In genomic region chrX:30253257-30253656, GRCh38 we compare ENCODE assay signal across 28 cellular contexts. TPM values are rescaled to one million over a fixed set of nuclear protein-coding genes. Genes with fewer than 3 reads are reported as not detected.
DNase-seq lines count a peak whose midpoint lies in the region; ATAC-seq and TF ChIP-seq lines count a peak whose summit lies in the region.
"Had no signal": no experiment of that assay in that cellular context is flagged by ENCODE, and none has a peak within 500 bp of the region (broad histone marks: within the 10 kb centered on the region; RNA-seq: fewer than 3 reads in every experiment).

No MANE protein-coding gene starts in this region.

- H3K27ac Mint-ChIP-seq in CD8-positive, alpha-beta T cell: no peak overlapping the region
- H3K27ac Mint-ChIP-seq in CD14-positive monocyte: no peak overlapping the region
- H3K27ac Mint-ChIP-seq: activated T-helper 1 cell treated with anti-CD3 and anti-CD28 coated beads, Interleukin-12 subunit alpha, Interleukin-12 subunit beta, Interleukin-2, Interleukin-4 antibody, amounts not matched to agents 30 ng/mL and 10 ng/mL and 1 ng/mL, durations not matched to agents 14 hours and 24 hours and 36 hours; stimulated activated naive CD8-positive, alpha-beta T cell treated with anti-CD3 and anti-CD28 coated beads, Interleukin-15, amount 100 ng/mL, for 72 hours; T-helper 17 cell had no signal

- H3K9me3 ChIP-seq in CD8-positive, alpha-beta T cell (ENCODE audit: low read length): no peaks in the 10 kb centered on the region
- H3K9me3 ChIP-seq: left ventricle myocardium inferior, right lobe of liver had no signal

- H3K27ac ChIP-seq in CD8-positive, alpha-beta T cell (ENCODE audit: low read depth, low read length): no peak overlapping the region
- H3K27ac ChIP-seq: GM23248, left ventricle myocardium inferior, right lobe of liver had no signal

- no peaks in the 10 kb centered on the region for H3K4me1 Mint-ChIP-seq in CD8-positive, alpha-beta T cell (ENCODE audit: low read depth)
- H3K4me1 Mint-ChIP-seq in CD14-positive monocyte: no peaks in the 10 kb centered on the region
- H3K4me1 Mint-ChIP-seq: stimulated activated naive CD8-positive, alpha-beta T cell treated with anti-CD3 and anti-CD28 coated beads, Interleukin-15, amount 100 ng/mL, for 72 hours; T-helper 17 cell had no signal

- no peak overlapping the region for H3K4me3 Mint-ChIP-seq in CD8-positive, alpha-beta T cell
- H3K4me3 Mint-ChIP-seq in CD14-positive monocyte: no peak overlapping the region
- H3K4me3 Mint-ChIP-seq: activated T-helper 1 cell treated with anti-CD3 and anti-CD28 coated beads, Interleukin-12 subunit alpha, Interleukin-12 subunit beta, Interleukin-2, Interleukin-4 antibody, amounts not matched to agents 30 ng/mL and 10 ng/mL and 1 ng/mL, durations not matched to agents 14 hours and 24 hours and 36 hours; stimulated activated naive CD8-positive, alpha-beta T cell treated with anti-CD3 and anti-CD28 coated beads, Interleukin-15, amount 100 ng/mL, for 72 hours; T-helper 17 cell had no signal

- ATAC-seq in GM18502 (IDR thresholded peaks at IDR 0.05; ENCODE audit: poor library complexity, unreplicated experiment) (peak; percentile 59), GM19463 (IDR thresholded peaks at IDR 0.05; ENCODE audit: unreplicated experiment) (peak; percentile 48), HG02759 (IDR thresholded peaks at IDR 0.05; ENCODE audit: unreplicated experiment) (peak; percentile 67), HG03432 (IDR thresholded peaks at IDR 0.05; ENCODE audit: unreplicated experiment) (peak; percentile 67)
- no peak for ATAC-seq in CD8-positive, alpha-beta T cell
- ATAC-seq: right lobe of liver; stimulated activated naive CD8-positive, alpha-beta T cell treated with anti-CD3 and anti-CD28 coated beads, Interleukin-15, amount 100 ng/mL, for 72 hours; T-helper 17 cell had no signal

- TF ChIP-seq CTCF in CD8-positive, alpha-beta T cell (IDR thresholded peaks at IDR 0.05): no peak
- no peak for TF ChIP-seq CTCF in CD14-positive monocyte (IDR thresholded peaks at IDR 0.05)

- no peaks in the 10 kb centered on the region for H3K4me1 ChIP-seq in CD8-positive, alpha-beta T cell (ENCODE audit: insufficient read depth, low read length)
- H3K4me1 ChIP-seq: left ventricle myocardium inferior, right lobe of liver had no signal

- no peaks in the 10 kb centered on the region for H3K36me3 ChIP-seq in CD8-positive, alpha-beta T cell (ENCODE audit: insufficient read depth, low read length)
- H3K36me3 ChIP-seq: left ventricle myocardium inferior, right lobe of liver had no signal

- POLR2A ChIA-PET in CD8-positive, alpha-beta T cell (lab: Charles Lee): no interaction called here

- no peaks in the 10 kb centered on the region for H3K27me3 ChIP-seq in CD8-positive, alpha-beta T cell (ENCODE audit: insufficient read depth, low read length)
- H3K27me3 ChIP-seq: right lobe of liver had no signal

- intact Hi-C loops in CD8-positive, alpha-beta T cell (cut with DNase I, micrococcal nuclease): no loop called here
- intact Hi-C loops in CD14-positive monocyte (cut with micrococcal nuclease): no loop called here

- no peaks in the 10 kb centered on the region for H3K27me3 Mint-ChIP-seq in CD8-positive, alpha-beta T cell (ENCODE audit: low read depth)
- peaks cover 0 to 3% (median 2%) of the 10 kb centered on the region in 3 donors for H3K27me3 Mint-ChIP-seq in CD14-positive monocyte (ENCODE audit: low read depth in 3 of 3)
- H3K27me3 Mint-ChIP-seq: stimulated activated naive CD8-positive, alpha-beta T cell treated with anti-CD3 and anti-CD28 coated beads, Interleukin-15, amount 100 ng/mL, for 72 hours; T-helper 17 cell had no signal

- CTCF ChIA-PET in CD8-positive, alpha-beta T cell (lab: Charles Lee): no interaction called here

- no peak overlapping the region for H3K4me3 ChIP-seq in CD8-positive, alpha-beta T cell (ENCODE audit: low read depth, low read length)
- H3K4me3 ChIP-seq: GM23248, left ventricle myocardium inferior, right lobe of liver had no signal

- H3K36me3 Mint-ChIP-seq in CD8-positive, alpha-beta T cell: no peaks in the 10 kb centered on the region
- H3K36me3 Mint-ChIP-seq in CD14-positive monocyte: no peaks in the 10 kb centered on the region

- DNase-seq in CD8-positive, alpha-beta T cell: no peak
- no peak for DNase-seq in CD14-positive monocyte (ENCODE audit: low spot score)
- no peak for DNase-seq in HUDEP-2 (lab: John Stamatoyannopoulos, UW; ENCODE audit: unreplicated experiment in 76 of 76)
- DNase-seq in DMS79 (lab: John Stamatoyannopoulos, UW): no peak
- DNase-seq: activated CD4-positive, CD25-positive, alpha-beta regulatory T cell; activated CD8-positive, alpha-beta memory T cell treated with anti-CD3 and anti-CD28 coated beads for 24 hours; dermis blood vessel endothelial cell; DMS53; GM23248; KBM-7; left ventricle myocardium inferior; NCI-H2029 treated with DMSO at 0.1 percent for 48 hours; NCI-H69; nucleus accumbens; OCI-M1; right lobe of liver; SHP77 treated with DMSO at 0.1 percent for 48 hours; stimulated activated naive CD8-positive, alpha-beta T cell treated with anti-CD3 and anti-CD28 coated beads, Interleukin-15, amount 100 ng/mL, for 72 hours; T-helper 17 cell had no signal

- peaks cover 3% of the 10 kb centered on the region for H3K9me3 Mint-ChIP-seq in CD8-positive, alpha-beta T cell
- peaks cover 2 to 7% (median 5%) of the 10 kb centered on the region in 7 donors for H3K9me3 Mint-ChIP-seq in CD14-positive monocyte
- H3K9me3 Mint-ChIP-seq: activated T-helper 1 cell treated with anti-CD3 and anti-CD28 coated beads, Interleukin-12 subunit alpha, Interleukin-12 subunit beta, Interleukin-2, Interleukin-4 antibody, amounts not matched to agents 30 ng/mL and 10 ng/mL and 1 ng/mL, durations not matched to agents 14 hours and 24 hours and 36 hours; stimulated activated naive CD8-positive, alpha-beta T cell treated with anti-CD3 and anti-CD28 coated beads, Interleukin-15, amount 100 ng/mL, for 72 hours had no signal

RNA-seq across cellular contexts. Expression of gene MAGEB1, which starts 6.3 kb away (rescaled TPM):
- not detected for total RNA-seq in CD8-positive, alpha-beta T cell
- not detected for polyA plus RNA-seq in CD14-positive monocyte
- total RNA-seq: A673; activated T-helper 1 cell treated with anti-CD3 and anti-CD28 coated beads, Interleukin-12 subunit alpha, Interleukin-12 subunit beta, Interleukin-2, Interleukin-4 antibody, amounts not matched to agents 30 ng/mL and 10 ng/mL and 1 ng/mL, durations not matched to agents 14 hours and 24 hours and 36 hours; bronchial epithelial cell; dermis blood vessel endothelial cell; epithelial cell of proximal tubule; GM23248; left ventricle myocardium inferior; right lobe of liver; T-helper 17 cell; ureter had no signal
- polyA plus RNA-seq: GM23248 had no signal

RNA-seq across cellular contexts. Expression of gene MAGEB4, which starts 11.5 kb away (rescaled TPM):
- not detected for total RNA-seq in CD8-positive, alpha-beta T cell
- not detected for polyA plus RNA-seq in CD14-positive monocyte
- total RNA-seq: A673; activated T-helper 1 cell treated with anti-CD3 and anti-CD28 coated beads, Interleukin-12 subunit alpha, Interleukin-12 subunit beta, Interleukin-2, Interleukin-4 antibody, amounts not matched to agents 30 ng/mL and 10 ng/mL and 1 ng/mL, durations not matched to agents 14 hours and 24 hours and 36 hours; bronchial epithelial cell; dermis blood vessel endothelial cell; epithelial cell of proximal tubule; GM23248; left ventricle myocardium inferior; right lobe of liver; T-helper 17 cell; ureter had no signal
- polyA plus RNA-seq: GM23248 had no signal

RNA-seq across cellular contexts. Expression of gene MAGEB3, which starts 22.8 kb away (rescaled TPM):
- total RNA-seq in CD8-positive, alpha-beta T cell: not detected
- polyA plus RNA-seq in CD14-positive monocyte: not detected
- total RNA-seq: A673; activated T-helper 1 cell treated with anti-CD3 and anti-CD28 coated beads, Interleukin-12 subunit alpha, Interleukin-12 subunit beta, Interleukin-2, Interleukin-4 antibody, amounts not matched to agents 30 ng/mL and 10 ng/mL and 1 ng/mL, durations not matched to agents 14 hours and 24 hours and 36 hours; bronchial epithelial cell; dermis blood vessel endothelial cell; epithelial cell of proximal tubule; GM23248; left ventricle myocardium inferior; right lobe of liver; T-helper 17 cell; ureter had no signal
- polyA plus RNA-seq: GM23248 had no signal

RNA-seq across cellular contexts. Expression of gene MAGEB2, which starts 37.9 kb away (rescaled TPM):
- total RNA-seq in CD8-positive, alpha-beta T cell: not detected
- polyA plus RNA-seq in CD14-positive monocyte: not detected
- total RNA-seq: A673; activated T-helper 1 cell treated with anti-CD3 and anti-CD28 coated beads, Interleukin-12 subunit alpha, Interleukin-12 subunit beta, Interleukin-2, Interleukin-4 antibody, amounts not matched to agents 30 ng/mL and 10 ng/mL and 1 ng/mL, durations not matched to agents 14 hours and 24 hours and 36 hours; bronchial epithelial cell; dermis blood vessel endothelial cell; epithelial cell of proximal tubule; GM23248; left ventricle myocardium inferior; right lobe of liver; T-helper 17 cell; ureter had no signal
- polyA plus RNA-seq: GM23248 had no signal

RNA-seq across cellular contexts. Expression of gene NR0B1, which starts 55.9 kb away (rescaled TPM):
- total RNA-seq in CD8-positive, alpha-beta T cell: not detected
- not detected for polyA plus RNA-seq in CD14-positive monocyte
- total RNA-seq: activated T-helper 1 cell treated with anti-CD3 and anti-CD28 coated beads, Interleukin-12 subunit alpha, Interleukin-12 subunit beta, Interleukin-2, Interleukin-4 antibody, amounts not matched to agents 30 ng/mL and 10 ng/mL and 1 ng/mL, durations not matched to agents 14 hours and 24 hours and 36 hours; dermis blood vessel endothelial cell; GM23248; left ventricle myocardium inferior; right lobe of liver; T-helper 17 cell; ureter had no signal
- polyA plus RNA-seq: GM23248 had no signal
